In the genomic region with DNA sequence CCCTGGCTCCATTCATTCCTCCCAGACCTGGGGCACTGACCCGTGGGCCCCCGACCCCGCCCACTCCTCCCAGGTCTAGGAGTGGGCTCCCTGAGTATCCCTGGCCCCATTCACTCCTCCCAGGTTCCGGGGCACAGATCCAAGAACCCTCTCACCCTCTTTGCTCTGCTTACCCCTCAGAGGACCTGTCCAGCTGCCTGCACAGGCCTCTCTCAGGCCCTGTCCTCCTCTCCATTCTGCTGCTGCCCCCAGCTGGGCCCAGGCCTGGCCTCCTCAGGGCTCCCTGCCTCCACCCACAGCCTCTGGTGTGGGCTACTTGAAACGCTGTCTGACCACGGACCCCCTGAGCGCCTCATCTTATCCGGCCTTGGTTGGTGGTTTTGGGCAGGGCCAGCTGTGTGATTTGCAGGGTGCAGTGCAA, we compare ENCODE assay signal across 1 cellular context.
TF ChIP-seq lines count a peak whose summit lies in the region.

No MANE protein-coding gene starts in this region.

TF ChIP-seq in IMR-90, 13 proteins besides CTCF, POLR2A, EP300 and RAD21 (continued from another document):
- no peak for TF ChIP-seq CEBPB (IDR thresholded peaks at IDR 0.05; ENCODE audit: low read depth, low read length)
- no peak for TF ChIP-seq RCOR1 (IDR thresholded peaks at IDR 0.05; ENCODE audit: insufficient replicate concordance, low read length)
- TF ChIP-seq CHD1 (IDR thresholded peaks at IDR 0.05; ENCODE audit: low read depth, low read length): no peak
- no peak for TF ChIP-seq MAZ (IDR thresholded peaks at IDR 0.05; ENCODE audit: borderline replicate concordance, low read depth, low read length)
- TF ChIP-seq MAFK (IDR thresholded peaks at IDR 0.05; ENCODE audit: low read depth, low read length): no peak
- no peak for TF ChIP-seq NFE2L2 (IDR thresholded peaks at IDR 0.05; ENCODE audit: low read depth, low read length)
- TF ChIP-seq FOS (IDR thresholded peaks at IDR 0.05; ENCODE audit: low read depth, low read length): no peak
- TF ChIP-seq, protein P1, sequence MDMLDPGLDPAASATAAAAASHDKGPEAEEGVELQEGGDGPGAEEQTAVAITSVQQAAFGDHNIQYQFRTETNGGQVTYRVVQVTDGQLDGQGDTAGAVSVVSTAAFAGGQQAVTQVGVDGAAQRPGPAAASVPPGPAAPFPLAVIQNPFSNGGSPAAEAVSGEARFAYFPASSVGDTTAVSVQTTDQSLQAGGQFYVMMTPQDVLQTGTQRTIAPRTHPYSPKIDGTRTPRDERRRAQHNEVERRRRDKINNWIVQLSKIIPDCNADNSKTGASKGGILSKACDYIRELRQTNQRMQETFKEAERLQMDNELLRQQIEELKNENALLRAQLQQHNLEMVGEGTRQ (IDR thresholded peaks at IDR 0.05; ENCODE audit: low read depth, low read length): no peak
- TF ChIP-seq, protein P2, sequence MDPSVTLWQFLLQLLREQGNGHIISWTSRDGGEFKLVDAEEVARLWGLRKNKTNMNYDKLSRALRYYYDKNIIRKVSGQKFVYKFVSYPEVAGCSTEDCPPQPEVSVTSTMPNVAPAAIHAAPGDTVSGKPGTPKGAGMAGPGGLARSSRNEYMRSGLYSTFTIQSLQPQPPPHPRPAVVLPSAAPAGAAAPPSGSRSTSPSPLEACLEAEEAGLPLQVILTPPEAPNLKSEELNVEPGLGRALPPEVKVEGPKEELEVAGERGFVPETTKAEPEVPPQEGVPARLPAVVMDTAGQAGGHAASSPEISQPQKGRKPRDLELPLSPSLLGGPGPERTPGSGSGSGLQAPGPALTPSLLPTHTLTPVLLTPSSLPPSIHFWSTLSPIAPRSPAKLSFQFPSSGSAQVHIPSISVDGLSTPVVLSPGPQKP (IDR thresholded peaks at IDR 0.05; ENCODE audit: borderline replicate concordance, low read depth, low read length): no peak
- no peak for TF ChIP-seq MXI1 (IDR thresholded peaks at IDR 0.05; ENCODE audit: borderline replicate concordance, low read depth, low read length)
- no peak for TF ChIP-seq SMC3 (IDR thresholded peaks at IDR 0.05; ENCODE audit: low read depth, low read length)
